Comparison of ENCODE assay signal across 22 cellular contexts in genomic region chr14:100071545-100071944, GRCh38. TPM values are rescaled to one million over a fixed set of nuclear protein-coding genes. Genes with fewer than 3 reads are reported as not detected.
DNase-seq lines count a peak whose midpoint lies in the region; ATAC-seq, FAIRE-seq and TF ChIP-seq lines count a peak whose summit lies in the region.
"Had no signal": no experiment of that assay in that cellular context is flagged by ENCODE, and none has a peak within 500 bp of the region (broad histone marks: within the 10 kb centered on the region; RNA-seq: fewer than 3 reads in every experiment).

No MANE protein-coding gene starts in this region.

- peaks cover 68% of the 10 kb centered on the region for H3K36me3 Mint-ChIP-seq in activated CD4-positive, alpha-beta T cell treated with anti-CD3 and anti-CD28 coated beads, Interleukin-2, amount 10 ng/mL, durations not matched to agents 24 days and 14 days (ENCODE audit: low read depth)
- H3K36me3 Mint-ChIP-seq in activated T-helper 2 cell treated with anti-CD3 and anti-CD28 coated beads, Interferon-gamma antibody, Interleukin-2, Interleukin-4, amounts not matched to agents 10 μg/mL and 5 μg/mL and 100 μg/mL, durations not matched to agents 14 hours and 24 hours and 36 hours (ENCODE audit: low read depth), result peaks cover 84% of the 10 kb centered on the region

- H3K4me3 ChIP-seq in Loucy (ENCODE audit: low read length, poor library complexity, severe bottlenecking), result peak overlapping the region; percentile 77
- no peak overlapping the region for H3K4me3 ChIP-seq in neural cell (ENCODE audit: low read length)
- no peak overlapping the region for H3K4me3 ChIP-seq in pancreas
- no peak overlapping the region for H3K4me3 ChIP-seq in mammary epithelial cell (replicated peaks in 1 of 3; ENCODE audit: insufficient read depth in 1 of 3, low read depth in 2 of 3, low read length in 3 of 3)
- H3K4me3 ChIP-seq: colonic mucosa had no signal

- no peaks in the 10 kb centered on the region for H3K9me3 ChIP-seq in Loucy (ENCODE audit: insufficient read depth, low read depth, low read length)
- H3K9me3 ChIP-seq in neural cell (ENCODE audit: low read length), result no peaks in the 10 kb centered on the region
- no peaks in the 10 kb centered on the region for H3K9me3 ChIP-seq in pancreas
- no peaks in the 10 kb centered on the region for H3K9me3 ChIP-seq in mammary epithelial cell (replicated peaks; ENCODE audit: insufficient read depth, low read length)
- H3K9me3 ChIP-seq: colonic mucosa, neutrophil had no signal

- dilution Hi-C loops in mammary epithelial cell (cut with HindIII; ENCODE audit: low sequenced_read_pairs), result no loop called here

- BruUV-seq in mammary epithelial cell (replicated peaks; lab: Mats Ljungman, UMichigan), result no TSS peak

- H3K9me2 ChIP-seq in Loucy (replicated peaks; ENCODE audit: low read depth, low read length), result no peaks in the 10 kb centered on the region
- no peaks in the 10 kb centered on the region for H3K9me2 ChIP-seq in neural cell (ENCODE audit: insufficient read depth, low read length)

- H2AFZ ChIP-seq in Loucy (ENCODE audit: low read length) (no peak overlapping the region), neural cell (ENCODE audit: low read depth, low read length) (no peak overlapping the region), mammary epithelial cell (ENCODE audit: low read depth, low read length) (no peak overlapping the region)

- ATAC-seq in pancreas, result no peak

- peak overlapping the region; percentile 79 for H3K9ac ChIP-seq in Loucy (ENCODE audit: low read depth, low read length, poor library complexity, severe bottlenecking)
- H3K9ac ChIP-seq in neural cell (ENCODE audit: low read length), result no peak overlapping the region
- H3K9ac ChIP-seq in mammary epithelial cell (ENCODE audit: insufficient read depth, low read length), result no peak overlapping the region

- peaks cover 14% of the 10 kb centered on the region for H4K20me1 ChIP-seq in Loucy (ENCODE audit: insufficient read depth, low read length, poor library complexity, severe bottlenecking)
- peaks cover 29% of the 10 kb centered on the region for H4K20me1 ChIP-seq in neural cell (ENCODE audit: insufficient read depth)
- no peaks in the 10 kb centered on the region for H4K20me1 ChIP-seq in mammary epithelial cell (ENCODE audit: insufficient read depth, low read length)

- H3K4me1 ChIP-seq in Loucy (ENCODE audit: insufficient read depth, low read length, poor library complexity, severe bottlenecking), result peaks cover 93% of the 10 kb centered on the region
- no peaks in the 10 kb centered on the region for H3K4me1 ChIP-seq in pancreas
- peaks cover 29% of the 10 kb centered on the region for H3K4me1 ChIP-seq in mammary epithelial cell (ENCODE audit: insufficient read depth, low read length)
- H3K4me1 ChIP-seq: colonic mucosa had no signal

- CTCF ChIA-PET in mammary epithelial cell (lab: Charles Lee; ENCODE audit: low non-redundant PET), result no interaction called here

- H3K27me3 Mint-ChIP-seq in activated CD4-positive, alpha-beta T cell treated with anti-CD3 and anti-CD28 coated beads, Interleukin-2, amount 10 ng/mL, durations not matched to agents 24 days and 14 days, result no peaks in the 10 kb centered on the region
- no peaks in the 10 kb centered on the region for H3K27me3 Mint-ChIP-seq in activated T-helper 2 cell treated with anti-CD3 and anti-CD28 coated beads, Interferon-gamma antibody, Interleukin-2, Interleukin-4, amounts not matched to agents 10 μg/mL and 5 μg/mL and 100 μg/mL, durations not matched to agents 14 hours and 24 hours and 36 hours (ENCODE audit: low read depth)
- H3K27me3 Mint-ChIP-seq: type B pancreatic cell had no signal

- no peak for TF ChIP-seq EP300 in neural cell (conservative IDR thresholded peaks at IDR 0.05; ENCODE audit: poor library complexity, severe bottlenecking)

- H3F3A ChIP-seq in Loucy (ENCODE audit: low read depth), result peaks cover 18% of the 10 kb centered on the region; the same call in 1 of the 2 replicates
- no peaks in the 10 kb centered on the region for H3F3A ChIP-seq in neural cell (ENCODE audit: insufficient read depth, low read length, poor library complexity, severe bottlenecking)

- H3K27ac ChIP-seq in neural cell (ENCODE audit: low read length) (peak overlapping the region; percentile 28), pancreas (no peak overlapping the region), mammary epithelial cell (ENCODE audit: insufficient read depth, low read depth, low read length) (no peak overlapping the region)
- H3K27ac ChIP-seq: colonic mucosa had no signal

- intact Hi-C loops in activated CD4-positive, alpha-beta T cell treated with anti-CD3 and anti-CD28 coated beads, Interleukin-2, amount 10 ng/mL, durations not matched to agents 24 days and 14 days (cut with micrococcal nuclease), result no loop called here
- intact Hi-C loops in activated T-helper 2 cell treated with anti-CD3 and anti-CD28 coated beads, Interferon-gamma antibody, Interleukin-2, Interleukin-4, amounts not matched to agents 10 μg/mL and 5 μg/mL and 100 μg/mL, durations not matched to agents 14 hours and 24 hours and 36 hours (cut with micrococcal nuclease), result no loop called here
- intact Hi-C loops in pancreas (cut with DNase I), result no loop called here
- intact Hi-C loops in mammary epithelial cell (cut with micrococcal nuclease), result no loop called here

- WGBS in pancreas, 2 donors, result 92 to 95% methylated on average over 3 of the region's 3 CpGs
- WGBS in mammary epithelial cell (ENCODE audit: low coverage, missing lambda C conversion rate), result 87% methylated on average over 3 of the region's 3 CpGs

- DNase-seq in activated CD4-positive, alpha-beta T cell treated with anti-CD3 and anti-CD28 coated beads, Interleukin-2, amount 10 ng/mL, durations not matched to agents 24 days and 14 days, result peak; percentile 74
- no peak for DNase-seq in activated CD4-positive, alpha-beta T cell treated with anti-CD3 and anti-CD28 coated beads for 48 hours
- no peak for DNase-seq in activated T-helper 2 cell treated with anti-CD3 and anti-CD28 coated beads, Interferon-gamma antibody, Interleukin-2, Interleukin-4, amounts not matched to agents 10 μg/mL and 5 μg/mL and 100 μg/mL, durations not matched to agents 14 hours and 24 hours and 36 hours (ENCODE audit: low spot score)
- DNase-seq in pancreas (no peak), mammary epithelial cell (no peak)
- no peak for DNase-seq in central memory CD4-positive, alpha-beta T cell
- DNase-seq: activated CD8-positive, alpha-beta memory T cell treated with anti-CD3 and anti-CD28 coated beads, Interleukin-2, amount 50 U/mL, for 4 hours; aorta; colonic mucosa; GOT3; mesenchymal stem cell; NCI-H1694 treated with DMSO at 0.1 percent for 48 hours; NCI-H510A; OCI-M1; stimulated activated CD4-positive, alpha-beta T cell treated with anti-CD3 and anti-CD28 coated beads, Interleukin-4, amount 100 ng/mL, for 4 hours had no signal

- peak overlapping the region; percentile 84 for H3K4me3 Mint-ChIP-seq in activated CD4-positive, alpha-beta T cell treated with anti-CD3 and anti-CD28 coated beads, Interleukin-2, amount 10 ng/mL, durations not matched to agents 24 days and 14 days
- peak overlapping the region; percentile 64 for H3K4me3 Mint-ChIP-seq in activated T-helper 2 cell treated with anti-CD3 and anti-CD28 coated beads, Interferon-gamma antibody, Interleukin-2, Interleukin-4, amounts not matched to agents 10 μg/mL and 5 μg/mL and 100 μg/mL, durations not matched to agents 14 hours and 24 hours and 36 hours (ENCODE audit: low read depth)
- H3K4me3 Mint-ChIP-seq: type B pancreatic cell had no signal

- H3K27ac Mint-ChIP-seq in activated CD4-positive, alpha-beta T cell treated with anti-CD3 and anti-CD28 coated beads, Interleukin-2, amount 10 ng/mL, durations not matched to agents 24 days and 14 days, result peak overlapping the region; percentile 81
- peak overlapping the region; percentile 70 for H3K27ac Mint-ChIP-seq in activated T-helper 2 cell treated with anti-CD3 and anti-CD28 coated beads, Interferon-gamma antibody, Interleukin-2, Interleukin-4, amounts not matched to agents 10 μg/mL and 5 μg/mL and 100 μg/mL, durations not matched to agents 14 hours and 24 hours and 36 hours
- H3K27ac Mint-ChIP-seq: type B pancreatic cell had no signal

- peaks cover 10% of the 10 kb centered on the region; the same call in 1 of the 2 replicates for H3K36me3 ChIP-seq in Loucy (ENCODE audit: insufficient read depth, low read length)
- H3K36me3 ChIP-seq in neural cell (ENCODE audit: insufficient read depth, low read length), result no peaks in the 10 kb centered on the region
- H3K36me3 ChIP-seq in pancreas, result no peaks in the 10 kb centered on the region
- no peaks in the 10 kb centered on the region for H3K36me3 ChIP-seq in mammary epithelial cell (ENCODE audit: insufficient read depth, low read length)
- H3K36me3 ChIP-seq: colonic mucosa, neutrophil had no signal

- no peaks in the 10 kb centered on the region for H3K9me3 Mint-ChIP-seq in activated CD4-positive, alpha-beta T cell treated with anti-CD3 and anti-CD28 coated beads, Interleukin-2, amount 10 ng/mL, durations not matched to agents 24 days and 14 days
- no peaks in the 10 kb centered on the region for H3K9me3 Mint-ChIP-seq in activated T-helper 2 cell treated with anti-CD3 and anti-CD28 coated beads, Interferon-gamma antibody, Interleukin-2, Interleukin-4, amounts not matched to agents 10 μg/mL and 5 μg/mL and 100 μg/mL, durations not matched to agents 14 hours and 24 hours and 36 hours

- no peak for FAIRE-seq in pancreas (lab: Jason Lieb, UNC)
- FAIRE-seq: A204.1, frontal cortex, GM12892 had no signal

- in situ Hi-C loops in mammary epithelial cell (cut with MboI; ENCODE audit: low sequenced_read_pairs in 2 of 2), result loop anchor here (5.0 to 25.0 kb wide), 2 partner anchors 36 to 116 kb away; no protein-coding TSS in a partner anchor

- TF ChIP-seq CTCF in Loucy (conservative IDR thresholded peaks at IDR 0.05; ENCODE audit: low read length), result no peak
- TF ChIP-seq CTCF in neural cell (IDR thresholded peaks at IDR 0.05; ENCODE audit: poor library complexity, severe bottlenecking), result no peak
- TF ChIP-seq CTCF in pancreas (IDR thresholded peaks at IDR 0.05), result no peak
- no peak for TF ChIP-seq CTCF in mammary epithelial cell (conservative IDR thresholded peaks at IDR 0.05 in 1 of 2, IDR thresholded peaks at IDR 0.05 in 1 of 2; ENCODE audit: extremely low read depth in 1 of 2, insufficient read depth in 1 of 2, low read depth in 1 of 2, low read length in 2 of 2)

- no peaks in the 10 kb centered on the region for H3K27me3 ChIP-seq in Loucy (ENCODE audit: insufficient read depth, low read length, poor library complexity, severe bottlenecking)
- H3K27me3 ChIP-seq in neural cell (ENCODE audit: insufficient read depth, low read depth, low read length), result no peaks in the 10 kb centered on the region
- H3K27me3 ChIP-seq in pancreas, result no peaks in the 10 kb centered on the region
- no peaks in the 10 kb centered on the region for H3K27me3 ChIP-seq in mammary epithelial cell (ENCODE audit: insufficient read depth, low read length)
- H3K27me3 ChIP-seq: colonic mucosa, neutrophil had no signal

- H3K79me2 ChIP-seq in Loucy (ENCODE audit: insufficient read depth, low read length) (peaks cover 92% of the 10 kb centered on the region), neural cell (replicated peaks; ENCODE audit: insufficient read depth, low read length) (peaks cover 64% of the 10 kb centered on the region), mammary epithelial cell (ENCODE audit: insufficient read depth, low read length) (peaks cover 9% of the 10 kb centered on the region)

- H3K4me2 ChIP-seq in Loucy (ENCODE audit: low read depth, low read length, poor library complexity, severe bottlenecking), result peak overlapping the region; percentile 85
- no peak overlapping the region for H3K4me2 ChIP-seq in neural cell (ENCODE audit: low read length)
- H3K4me2 ChIP-seq in mammary epithelial cell (ENCODE audit: insufficient read depth, low read depth, low read length), result no peak overlapping the region

- no peak for TF ChIP-seq RAD21 in neural cell (conservative IDR thresholded peaks at IDR 0.05)

- peaks cover 84% of the 10 kb centered on the region for H3K4me1 Mint-ChIP-seq in activated CD4-positive, alpha-beta T cell treated with anti-CD3 and anti-CD28 coated beads, Interleukin-2, amount 10 ng/mL, durations not matched to agents 24 days and 14 days
- peaks cover 85% of the 10 kb centered on the region for H3K4me1 Mint-ChIP-seq in activated T-helper 2 cell treated with anti-CD3 and anti-CD28 coated beads, Interferon-gamma antibody, Interleukin-2, Interleukin-4, amounts not matched to agents 10 μg/mL and 5 μg/mL and 100 μg/mL, durations not matched to agents 14 hours and 24 hours and 36 hours (ENCODE audit: low read depth)

RNA-seq across cellular contexts. Expression of gene EVL, which starts 6.3 kb away (rescaled TPM):
- 268 and 285 TPM in 2 replicates for total RNA-seq in activated CD4-positive, alpha-beta T cell treated with anti-CD3 and anti-CD28 coated beads, Interleukin-2, amount 10 ng/mL, durations not matched to agents 24 days and 14 days
- 255 TPM in 2 replicates for total RNA-seq in activated T-helper 2 cell treated with anti-CD3 and anti-CD28 coated beads, Interferon-gamma antibody, Interleukin-2, Interleukin-4, amounts not matched to agents 10 μg/mL and 5 μg/mL and 100 μg/mL, durations not matched to agents 14 hours and 24 hours and 36 hours
- 387 and 400 TPM in 2 replicates for polyA plus RNA-seq in neural cell
- 240 and 269 TPM in 2 replicates for polyA minus RNA-seq in neural cell
- total RNA-seq in pancreas, result 10 to 100 TPM; 23.0 to 59.8 (median 36.0) TPM
- 10 to 100 TPM; 54.8 to 68.4 TPM for polyA plus RNA-seq in pancreas
- 10 to 100 TPM; 11.8 to 38.9 TPM for total RNA-seq in mammary epithelial cell
- 20.4 TPM for polyA plus RNA-seq in mammary epithelial cell
- 31.2 TPM for polyA minus RNA-seq in mammary epithelial cell
